1 cellular context compared by ENCODE assay signal in genomic region chr1:65011983-65012382, GRCh38.
TF ChIP-seq lines count a peak whose summit lies in the region.

No MANE protein-coding gene starts in this region.

TF ChIP-seq in WTC11, 78 proteins besides CTCF, POLR2A, EP300 and RAD21 (continued from another document):
- no peak for TF ChIP-seq SMAD3 (CRISPR knock-in tag; IDR thresholded peaks at IDR 0.05; ENCODE audit: borderline replicate concordance)
- TF ChIP-seq JAZF1 (CRISPR knock-in tag; IDR thresholded peaks at IDR 0.05) = no peak
- TF ChIP-seq USF2 (CRISPR knock-in tag; IDR thresholded peaks at IDR 0.05) = no peak
- TF ChIP-seq HMGA2 (CRISPR knock-in tag; IDR thresholded peaks at IDR 0.05) = no peak
- no peak for TF ChIP-seq ZNF423 (CRISPR knock-in tag; IDR thresholded peaks at IDR 0.05)
- no peak for TF ChIP-seq ZNF512 (CRISPR knock-in tag; IDR thresholded peaks at IDR 0.05; ENCODE audit: borderline replicate concordance)
- TF ChIP-seq TEAD4 (CRISPR knock-in tag; IDR thresholded peaks at IDR 0.05) = no peak
- TF ChIP-seq IRF2 (CRISPR knock-in tag; IDR thresholded peaks at IDR 0.05; ENCODE audit: borderline replicate concordance, low read depth) = no peak
- no peak for TF ChIP-seq NR3C1 (CRISPR knock-in tag; conservative IDR thresholded peaks at IDR 0.05; ENCODE audit: low read depth)
- TF ChIP-seq GABPB1 (CRISPR knock-in tag; IDR thresholded peaks at IDR 0.05) = no peak
- TF ChIP-seq EMX1 (CRISPR knock-in tag; IDR thresholded peaks at IDR 0.05) = no peak
- TF ChIP-seq JUN (CRISPR knock-in tag; IDR thresholded peaks at IDR 0.05) = no peak
- no peak for TF ChIP-seq ZNF232 (CRISPR knock-in tag; IDR thresholded peaks at IDR 0.05)
- TF ChIP-seq CBFB (CRISPR knock-in tag; IDR thresholded peaks at IDR 0.05; ENCODE audit: low read depth) = no peak
TF ChIP-seq in WTC11: peak in this region for 0.
